23 cellular contexts compared by ENCODE assay signal in genomic region chr1:182056596-182057366, GRCh38. TPM values are rescaled to one million over a fixed set of nuclear protein-coding genes. Genes with fewer than 3 reads are reported as not detected.
A peak's percentile ranks its signal among the peaks of the same experiment; 100 is the strongest.
DNase-seq lines count a peak whose midpoint lies in the region; ATAC-seq and TF ChIP-seq lines count a peak whose summit lies in the region.
"Had no signal": no experiment of that assay in that cellular context is flagged by ENCODE, and none has a peak within 500 bp of the region (broad histone marks: within the 10 kb centered on the region; RNA-seq: fewer than 3 reads in every experiment).

No MANE protein-coding gene starts in this region.

- H3K4me1 ChIP-seq in upper lobe of right lung, result no peaks in the 10 kb centered on the region
- no peaks in the 10 kb centered on the region for H3K4me1 ChIP-seq in Karpas-422 (ENCODE audit: low read length)
- H3K4me1 ChIP-seq: body of pancreas, psoas muscle had no signal

- DNase-seq in Right ventricle myocardium superior (no peak), left cardiac atrium (no peak), iPS-NIHi11 (ENCODE audit: low spot score) (peak; percentile 27), upper lobe of right lung (no peak), HUDEP-2 (lab: John Stamatoyannopoulos, UW; ENCODE audit: unreplicated experiment in 76 of 76) (no peak), Karpas-422 (no peak)
- no peak for DNase-seq in activated naive CD4-positive, alpha-beta T cell treated with anti-CD3 and anti-CD28 coated beads, Interleukin-2, amount 50 U/mL, for 72 hours (ENCODE audit: low spot score in 2 of 2)
- DNase-seq: activated T-cell treated with anti-CD3 and anti-CD28 coated beads for 4 hours; body of pancreas; CD4-positive, alpha-beta memory T cell; DMS153; HFFc6; islet precursor cell; KG1; NCI-H187 treated with DMSO at 0.1 percent for 48 hours; NCI-H446 treated with DMSO at 0.1 percent for 48 hours; NK-92 treated with Interleukin-12 subunit alpha and Interleukin-12 subunit beta, amount 100 ng/mL, for 24 hours; psoas muscle had no signal

- no peaks in the 10 kb centered on the region for H3K9me3 Mint-ChIP-seq in activated naive CD4-positive, alpha-beta T cell treated with anti-CD3 and anti-CD28 coated beads, Interleukin-2, amount 50 U/mL, for 72 hours
- H3K9me3 Mint-ChIP-seq: CD4-positive, alpha-beta memory T cell; mesothelial cell of epicardium; neural progenitor cell had no signal

- no peaks in the 10 kb centered on the region for H3K36me3 Mint-ChIP-seq in activated naive CD4-positive, alpha-beta T cell treated with anti-CD3 and anti-CD28 coated beads, Interleukin-2, amount 50 U/mL, for 72 hours
- H3K36me3 Mint-ChIP-seq: activated naive CD8-positive, alpha-beta T cell; CD4-positive, alpha-beta memory T cell; mesothelial cell of epicardium; neural progenitor cell had no signal

- peaks cover 38% of the 10 kb centered on the region for H3K27me3 ChIP-seq in upper lobe of right lung
- H3K27me3 ChIP-seq in Karpas-422 (ENCODE audit: low read length), result no peaks in the 10 kb centered on the region
- H3K27me3 ChIP-seq: body of pancreas, neural progenitor cell had no signal

- peak; percentile 49 for ATAC-seq in Right ventricle myocardium superior (ENCODE audit: poor library complexity)
- no peak for ATAC-seq in left cardiac atrium
- peak; percentile 17 to 25 for ATAC-seq in activated naive CD4-positive, alpha-beta T cell treated with anti-CD3 and anti-CD28 coated beads, Interleukin-2, amount 50 U/mL, for 72 hours
- peak; percentile 12 for ATAC-seq in upper lobe of right lung
- ATAC-seq: body of pancreas, psoas muscle had no signal

- H3K4me2 ChIP-seq in Karpas-422 (ENCODE audit: low read depth, low read length, poor library complexity, severe bottlenecking), result no peak overlapping the region
- H3K4me2 ChIP-seq: neural progenitor cell had no signal

- no peak overlapping the region for H3K27ac ChIP-seq in upper lobe of right lung
- H3K27ac ChIP-seq in Karpas-422 (ENCODE audit: low read length), result no peak overlapping the region
- H3K27ac ChIP-seq: body of pancreas, neural progenitor cell, psoas muscle, RWPE1, thoracic aorta had no signal

- intact Hi-C loops in Right ventricle myocardium superior (cut with DNase I) (no loop called here), left cardiac atrium (cut with DNase I) (no loop called here), upper lobe of right lung (cut with DNase I) (no loop called here)

- H3K27ac Mint-ChIP-seq in activated naive CD4-positive, alpha-beta T cell treated with anti-CD3 and anti-CD28 coated beads, Interleukin-2, amount 50 U/mL, for 72 hours, result no peak overlapping the region
- H3K27ac Mint-ChIP-seq: activated naive CD8-positive, alpha-beta T cell; CD4-positive, alpha-beta memory T cell; HFFc6; mesothelial cell of epicardium; neural progenitor cell had no signal

- no peak overlapping the region for H3K9ac ChIP-seq in Karpas-422 (ENCODE audit: low read length)
- H3K9ac ChIP-seq: neural progenitor cell had no signal

- TF ChIP-seq CTCF in upper lobe of right lung (IDR thresholded peaks at IDR 0.05), result no peak

- H3K36me3 ChIP-seq in upper lobe of right lung, result no peaks in the 10 kb centered on the region
- no peaks in the 10 kb centered on the region for H3K36me3 ChIP-seq in Karpas-422 (ENCODE audit: insufficient read depth, low read length)
- H3K36me3 ChIP-seq: neural progenitor cell, thoracic aorta had no signal

- H4K20me1 ChIP-seq in Karpas-422 (ENCODE audit: insufficient read depth, low read depth, low read length), result no peaks in the 10 kb centered on the region

- no peak overlapping the region for H2AFZ ChIP-seq in Karpas-422 (ENCODE audit: low read length)
- H2AFZ ChIP-seq: neural progenitor cell had no signal

- H3K4me3 ChIP-seq in upper lobe of right lung (no peak overlapping the region), Karpas-422 (ENCODE audit: low read length) (no peak overlapping the region)
- H3K4me3 ChIP-seq: body of pancreas, neural progenitor cell, psoas muscle, thoracic aorta had no signal

- H3K9me3 ChIP-seq in upper lobe of right lung, result no peaks in the 10 kb centered on the region
- H3K9me3 ChIP-seq in Karpas-422 (ENCODE audit: low read length), result no peaks in the 10 kb centered on the region
- H3K9me3 ChIP-seq: body of pancreas, psoas muscle, thoracic aorta had no signal

- H3K79me2 ChIP-seq in Karpas-422 (ENCODE audit: low read length), result no peaks in the 10 kb centered on the region

- no peaks in the 10 kb centered on the region for H3K9me2 ChIP-seq in Karpas-422 (replicated peaks; ENCODE audit: insufficient read depth, low read length)

RNA-seq across cellular contexts. Expression of gene ZNF648, which starts 4.7 kb away (rescaled TPM):
- total RNA-seq in Right ventricle myocardium superior (not detected), left cardiac atrium (not detected), upper lobe of right lung (not detected)
- under 1 TPM in 1 of 2 donors, not detected in 1; 0.12 TPM for total RNA-seq in activated naive CD4-positive, alpha-beta T cell treated with anti-CD3 and anti-CD28 coated beads, Interleukin-2, amount 50 U/mL, for 72 hours
- not detected in 2 replicates for total RNA-seq in Karpas-422 (2014; rRNA removed; shearing (Covaris generic); ENCODE audit: low replicate concordance)
- total RNA-seq: CD4-positive, alpha-beta memory T cell; HFFc6; thoracic aorta had no signal

Comparison
In these comparisons a context has a peak if more than half of its experiments do, and no peak if none do; other contexts are left out.
1. ATAC-seq: peak in Right ventricle myocardium superior (single experiment), activated naive CD4-positive, alpha-beta T cell treated with anti-CD3 and anti-CD28 coated beads, Interleukin-2, amount 50 U/mL, for 72 hours (2 of 2) and upper lobe of right lung (single experiment); none in left cardiac atrium (0 of 2).